ENCODE assay signal across 24 cellular contexts in genomic region chr11:93547028-93547427, GRCh38. TPM values are rescaled to one million over a fixed set of nuclear protein-coding genes. Genes with fewer than 3 reads are reported as not detected.
DNase-seq lines count a peak whose midpoint lies in the region; ATAC-seq and TF ChIP-seq lines count a peak whose summit lies in the region.
"Had no signal": no experiment of that assay in that cellular context is flagged by ENCODE, and none has a peak within 500 bp of the region (broad histone marks: within the 10 kb centered on the region; RNA-seq: fewer than 3 reads in every experiment).

No MANE protein-coding gene starts in this region.

- H2AK5ac ChIP-seq in trophoblast cell (ENCODE audit: low read length) = no peak overlapping the region
- H2AK5ac ChIP-seq in H9 (ENCODE audit: insufficient read length, low read length) = no peak overlapping the region

- H3K36me3 ChIP-seq in GM23338 (ENCODE audit: insufficient read depth) (no peaks in the 10 kb centered on the region), trophoblast cell (ENCODE audit: control insufficient read depth in 1 of 2, insufficient read depth in 2 of 2, low read length in 2 of 2) (no peaks in the 10 kb centered on the region)
- H3K36me3 ChIP-seq: BE2C, BLaER1 had no signal

- DNase-seq in GM23338 (ENCODE audit: low spot score) (no peak), trophoblast cell (peak; percentile 96 to 99), H9 (no peak), SW 1271 (lab: John Stamatoyannopoulos, UW) (no peak), H4 (ENCODE audit: low spot score) (no peak)
- no peak for DNase-seq in stimulated activated CD4-positive, alpha-beta T cell treated with anti-CD3 and anti-CD28 coated beads, Interleukin-4, amount 100 ng/mL, for 4 hours
- DNase-seq: 8988T; ACHN; BE2C; C1 segment of cervical spinal cord; CD4-positive, alpha-beta memory T cell; CD4-positive, CD25-positive, alpha-beta regulatory T cell; CD8-positive, alpha-beta memory T cell; COR-L47; DMS 273 treated with DMSO at 0.1 percent for 48 hours; DMS153; DMS53; DMS79; DND-41; EL; GF-D8 had no signal

- H3K23ac ChIP-seq in trophoblast cell (ENCODE audit: low read length) (no peak overlapping the region), H9 (ENCODE audit: insufficient read length, low read depth, low read length) (no peak overlapping the region)

- H2BK15ac ChIP-seq in H9 (ENCODE audit: low read depth, low read length) = no peak overlapping the region

- no peak overlapping the region for H2BK5ac ChIP-seq in trophoblast cell (ENCODE audit: low read depth, low read length, poor library complexity)
- H2BK5ac ChIP-seq in H9 (ENCODE audit: insufficient read length, low read length) = no peak overlapping the region

- H3K27ac ChIP-seq in GM23338 (ENCODE audit: low read depth) = no peak overlapping the region
- peak overlapping the region; percentile 99; the same call in 1 of the 2 replicates for H3K27ac ChIP-seq in VCaP
- no peak overlapping the region for H3K27ac ChIP-seq in trophoblast cell (ENCODE audit: low read depth, low read length)
- H3K27ac ChIP-seq in H9 (ENCODE audit: insufficient read length, low read depth, low read length) = no peak overlapping the region
- H3K27ac ChIP-seq: BLaER1 had no signal

- H3K4ac ChIP-seq in trophoblast cell (ENCODE audit: low read depth, low read length) (no peak overlapping the region), H9 (ENCODE audit: low read depth, low read length) (no peak overlapping the region)

- no peaks in the 10 kb centered on the region for H3K9me3 Mint-ChIP-seq in GM23338
- no peaks in the 10 kb centered on the region for H3K9me3 Mint-ChIP-seq in H9
- H3K9me3 Mint-ChIP-seq: CD14-positive monocyte; CD4-positive, alpha-beta memory T cell; CD8-positive, alpha-beta memory T cell had no signal

- H4K5ac ChIP-seq in H9 (ENCODE audit: insufficient read length, low read depth, low read length) = no peak overlapping the region

- no peaks in the 10 kb centered on the region for H3K9me2 ChIP-seq in GM23338 (ENCODE audit: insufficient read depth)

- H3K79me2 ChIP-seq in GM23338 (replicated peaks; ENCODE audit: insufficient read depth) = peaks cover 4% of the 10 kb centered on the region
- H3K79me2 ChIP-seq in trophoblast cell (ENCODE audit: control insufficient read depth, insufficient read depth, low read length, poor library complexity) = peaks cover 6% of the 10 kb centered on the region
- H3K79me2 ChIP-seq in H9 (ENCODE audit: insufficient read depth, low read length) = no peaks in the 10 kb centered on the region; the same call in 1 of the 2 replicates

- H3K18ac ChIP-seq in trophoblast cell (ENCODE audit: low read length) (no peak overlapping the region), H9 (ENCODE audit: insufficient read length, low read depth, low read length) (no peak overlapping the region)

- no peak overlapping the region for H2BK120ac ChIP-seq in trophoblast cell (ENCODE audit: insufficient read depth, low read length, poor library complexity)
- no peak overlapping the region for H2BK120ac ChIP-seq in H9 (ENCODE audit: low read depth, low read length, poor library complexity, severe bottlenecking)

- H2AFZ ChIP-seq in GM23338 = peak overlapping the region; percentile 56
- no peak overlapping the region for H2AFZ ChIP-seq in trophoblast cell (ENCODE audit: insufficient read depth, low read length, poor library complexity)
- H2AFZ ChIP-seq in H9 (ENCODE audit: low read length) = no peak overlapping the region

- no peak overlapping the region for H2BK20ac ChIP-seq in H9 (ENCODE audit: low read depth, low read length, poor library complexity, severe bottlenecking)

- H3K14ac ChIP-seq in trophoblast cell (ENCODE audit: low read length) (no peak overlapping the region), H9 (ENCODE audit: insufficient read depth, low read length) (no peak overlapping the region)

- TF ChIP-seq CTCF in GM23338 (conservative IDR thresholded peaks at IDR 0.05; ENCODE audit: low read depth in 2 of 2) (no peak), VCaP (conservative IDR thresholded peaks at IDR 0.05) (no peak), H9 (conservative IDR thresholded peaks at IDR 0.05) (no peak)

- no peak overlapping the region for H3K4me3 ChIP-seq in GM23338
- no peak overlapping the region for H3K4me3 ChIP-seq in trophoblast cell (ENCODE audit: low read depth, low read length)
- H3K4me3 ChIP-seq: BLaER1 had no signal

- H3F3A ChIP-seq in GM23338 (replicated peaks; ENCODE audit: low read depth) = no peaks in the 10 kb centered on the region

- no peak overlapping the region for H3K27ac Mint-ChIP-seq in GM23338
- no peak overlapping the region for H3K27ac Mint-ChIP-seq in H9
- H3K27ac Mint-ChIP-seq: CD14-positive monocyte; CD4-positive, alpha-beta memory T cell; CD4-positive, CD25-positive, alpha-beta regulatory T cell; CD8-positive, alpha-beta memory T cell had no signal

- no peaks in the 10 kb centered on the region for H3K9me3 ChIP-seq in trophoblast cell (ENCODE audit: insufficient read depth, low read depth, low read length)
- H3K9me3 ChIP-seq in H9 (ENCODE audit: control insufficient read depth, low read depth, low read length) = no peaks in the 10 kb centered on the region
- H3K9me3 ChIP-seq: BE2C, BLaER1 had no signal

- no CpG with 5 or more reads among the region's 2 CpGs for WGBS in trophoblast cell (ENCODE audit: extremely low coverage, insufficient coverage, insufficient read length)
- no CpG with 5 or more reads among the region's 2 CpGs for WGBS in H9 (ENCODE audit: extremely low coverage, insufficient read length, low lambda C conversion rate)

- peaks cover 7% of the 10 kb centered on the region for H3K27me3 Mint-ChIP-seq in GM23338 (ENCODE audit: insufficient read depth, low read depth, poor library complexity)
- H3K27me3 Mint-ChIP-seq in H9 (ENCODE audit: low read depth) = peaks cover 2% of the 10 kb centered on the region; the same call in 1 of the 2 replicates

- H4K20me1 ChIP-seq in GM23338 (replicated peaks; ENCODE audit: insufficient read depth) (no peaks in the 10 kb centered on the region), H9 (ENCODE audit: control insufficient read depth, insufficient read depth, insufficient read length) (no peaks in the 10 kb centered on the region)
- H4K20me1 ChIP-seq: BLaER1 had no signal

- no peak overlapping the region for H3T11ph ChIP-seq in H9 (ENCODE audit: low read length)

- no peaks in the 10 kb centered on the region for H3K27me3 ChIP-seq in GM23338 (ENCODE audit: insufficient read depth)
- no peaks in the 10 kb centered on the region for H3K27me3 ChIP-seq in trophoblast cell (ENCODE audit: insufficient read depth, low read length)
- H3K27me3 ChIP-seq in H9 (ENCODE audit: insufficient read depth, low read length) = no peaks in the 10 kb centered on the region
- H3K27me3 ChIP-seq: BE2C, BLaER1 had no signal

- no peak overlapping the region for H3K9ac ChIP-seq in trophoblast cell (ENCODE audit: low read length)
- H3K9ac ChIP-seq in H9 (ENCODE audit: extremely low read depth, insufficient read length, low read length) = no peak overlapping the region
- H3K9ac ChIP-seq: BLaER1 had no signal

- H3K36me3 Mint-ChIP-seq in GM23338 (ENCODE audit: low read depth) (no peaks in the 10 kb centered on the region), H9 (ENCODE audit: insufficient read depth in 1 of 3, low read depth in 3 of 3) (no peaks in the 10 kb centered on the region; a peak in 1 of 7 replicates)
- H3K36me3 Mint-ChIP-seq: CD14-positive monocyte; CD4-positive, CD25-positive, alpha-beta regulatory T cell had no signal

- peaks cover 24% of the 10 kb centered on the region for H3K4me1 ChIP-seq in GM23338 (ENCODE audit: insufficient read depth)
- peaks cover 11 to 12% of the 10 kb centered on the region in 2 experiments for H3K4me1 ChIP-seq in trophoblast cell (ENCODE audit: control insufficient read depth in 1 of 2, insufficient read depth in 2 of 2, low read length in 2 of 2)
- no peaks in the 10 kb centered on the region; the same call in 1 of the 2 replicates for H3K4me1 ChIP-seq in H9 (ENCODE audit: insufficient read depth, low read length)
- H3K4me1 ChIP-seq: BE2C had no signal

- no peak overlapping the region for H3K56ac ChIP-seq in H9 (ENCODE audit: insufficient read length, low read depth, low read length)

- no peak for ATAC-seq in GM23338

- peaks cover 7% of the 10 kb centered on the region for H3K23me2 ChIP-seq in H9 (ENCODE audit: insufficient read length, low read depth, low read length, poor library complexity, severe bottlenecking)

- no peak overlapping the region for H3K4me2 ChIP-seq in GM23338
- no peak overlapping the region for H3K4me2 ChIP-seq in trophoblast cell (ENCODE audit: low read length)
- no peak overlapping the region for H3K4me2 ChIP-seq in H9 (ENCODE audit: insufficient read depth, insufficient read length, low read length)
- H3K4me2 ChIP-seq: BLaER1 had no signal

- H3K79me1 ChIP-seq in trophoblast cell (ENCODE audit: low read length) = peaks cover 13% of the 10 kb centered on the region
- no peaks in the 10 kb centered on the region for H3K79me1 ChIP-seq in H9 (ENCODE audit: insufficient read depth, low read depth, low read length, poor library complexity, severe bottlenecking)

- peaks cover 36% of the 10 kb centered on the region for H3K4me1 Mint-ChIP-seq in GM23338
- peaks cover 46 to 47% of the 10 kb centered on the region in 2 experiments for H3K4me1 Mint-ChIP-seq in H9

- H2BK12ac ChIP-seq in trophoblast cell (ENCODE audit: low read length) (no peak overlapping the region), H9 (ENCODE audit: insufficient read length, low read depth, low read length) (no peak overlapping the region)

- H3K4me3 Mint-ChIP-seq in GM23338 (no peak overlapping the region), H9 (no peak overlapping the region)
- H3K4me3 Mint-ChIP-seq: CD14-positive monocyte; CD4-positive, CD25-positive, alpha-beta regulatory T cell had no signal

- H4K12ac ChIP-seq in trophoblast cell (ENCODE audit: low read depth, low read length) = no peak overlapping the region

- H4K8ac ChIP-seq in trophoblast cell (ENCODE audit: low read depth, low read length) = no peak overlapping the region
- H4K8ac ChIP-seq in H9 (replicated peaks; ENCODE audit: insufficient read length, low read depth, low read length) = no peak overlapping the region

- no peak overlapping the region for H4K91ac ChIP-seq in trophoblast cell (ENCODE audit: low read depth, low read length)
- no peak overlapping the region for H4K91ac ChIP-seq in H9 (ENCODE audit: insufficient read length, low read depth, low read length)

TF ChIP-seq in GM23338, 12 proteins besides CTCF, POLR2A, EP300 and RAD21 (continues in another document):
- TF ChIP-seq ZNF114 (CRISPR knock-in tag; IDR thresholded peaks at IDR 0.05) = no peak
- TF ChIP-seq POLR2AphosphoS5 (IDR thresholded peaks at IDR 0.05; ENCODE audit: low read depth) = no peak
- no peak for TF ChIP-seq NANOG (IDR thresholded peaks at IDR 0.05; ENCODE audit: borderline replicate concordance)
- no peak for TF ChIP-seq ZNF331 (CRISPR knock-in tag; IDR thresholded peaks at IDR 0.05; ENCODE audit: low read depth)
- no peak for TF ChIP-seq JUNB (IDR thresholded peaks at IDR 0.05; ENCODE audit: unreplicated experiment)

RNA-seq across cellular contexts. Expression of gene SMCO4, which starts 3.8 kb away (rescaled TPM):
- total RNA-seq in GM23338 (2014; rRNA removed; shearing (Covaris generic)) = 21.9 and 49.0 TPM in 2 replicates
- polyA plus RNA-seq in GM23338 (2016; fragmentation: Nextera tagmentation; extraction: Ambion mirVana) = 42.2 and 47.6 TPM in 2 replicates
- polyA plus RNA-seq in trophoblast cell (2013) = 29.0 and 32.8 TPM in 2 replicates
- total RNA-seq in H9 (2021) = 35.6 and 41.1 TPM in 2 replicates
- 22.9 and 75.8 TPM in 2 replicates for total RNA-seq in H4 (2014; rRNA removed; shearing (Covaris generic))

Comparison
In these comparisons a context has a peak if more than half of its experiments do, and no peak if none do; other contexts are left out.
1. DNase-seq: peak in trophoblast cell (2 of 2); none in GM23338 (single experiment), H9 (single experiment), SW 1271 (0 of 2), H4 (single experiment) and stimulated activated CD4-positive, alpha-beta T cell treated with anti-CD3 and anti-CD28 coated beads, Interleukin-4, amount 100 ng/mL, for 4 hours (0 of 2).